19 cellular contexts compared by ENCODE assay signal in the genomic region with DNA sequence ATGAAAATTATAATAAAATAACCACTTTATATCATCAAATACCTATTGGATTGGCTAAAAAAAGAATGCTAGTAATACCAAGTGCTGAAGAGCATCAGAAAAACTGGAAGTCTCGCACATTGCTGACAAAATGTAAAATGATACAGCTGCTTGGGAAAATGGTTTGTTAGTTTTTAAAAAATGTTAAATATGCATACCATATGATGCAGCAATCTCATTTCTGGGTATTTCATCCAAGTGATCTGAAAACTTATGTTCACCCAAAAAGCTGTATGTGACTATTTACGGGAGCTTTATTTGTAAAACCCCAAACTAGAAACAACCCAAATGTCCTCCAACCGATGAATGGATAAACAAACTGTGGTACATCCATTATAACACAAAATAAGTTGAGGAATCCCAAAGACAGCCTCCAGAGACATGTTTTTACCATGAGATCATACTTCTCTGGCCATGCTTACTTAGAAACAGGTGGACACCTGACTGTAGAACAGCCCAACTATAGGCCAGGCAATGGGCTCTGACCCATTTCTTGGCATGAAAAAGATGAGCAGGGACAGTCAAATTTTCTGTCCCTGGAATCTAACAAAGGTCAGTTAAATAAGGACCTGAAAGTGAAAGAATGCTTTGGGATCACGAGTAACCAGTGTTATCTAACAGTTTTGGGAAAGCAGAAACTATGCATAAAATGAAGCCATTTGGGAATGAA. TPM values are rescaled to one million over a fixed set of nuclear protein-coding genes. Genes with fewer than 3 reads are reported as not detected.
DNase-seq lines count a peak whose midpoint lies in the region; ATAC-seq, FAIRE-seq and TF ChIP-seq lines count a peak whose summit lies in the region.
"Had no signal": no experiment of that assay in that cellular context is flagged by ENCODE, and none has a peak within 500 bp of the region (broad histone marks: within the 10 kb centered on the region; RNA-seq: fewer than 3 reads in every experiment).

No MANE protein-coding gene starts in this region.

- no peak overlapping the region for H4K5ac ChIP-seq in mesendoderm (ENCODE audit: low read length)

- peaks cover 3% of the 10 kb centered on the region for H3K4me1 Mint-ChIP-seq in astrocyte (ENCODE audit: low read depth, unreplicated experiment)
- H3K4me1 Mint-ChIP-seq in T-helper 2 cell treated with Interferon-gamma antibody and Interleukin-4, amounts not matched to agents 5 μg/mL and 100 μg/mL, for 36 hours (ENCODE audit: low read depth): no peaks in the 10 kb centered on the region
- H3K4me1 Mint-ChIP-seq: CD4-positive, CD25-positive, alpha-beta regulatory T cell had no signal

- H4K20me1 ChIP-seq in astrocyte (ENCODE audit: insufficient read depth, low read length): no peaks in the 10 kb centered on the region

- no peak overlapping the region for H2BK120ac ChIP-seq in mesendoderm (ENCODE audit: low read depth, low read length)

- no peak overlapping the region for H2AK5ac ChIP-seq in mesendoderm (ENCODE audit: low read length)

- H3K9ac ChIP-seq in astrocyte (ENCODE audit: low read length) (no peak overlapping the region), mesendoderm (ENCODE audit: low read length) (no peak overlapping the region)

- H3K79me2 ChIP-seq in astrocyte (ENCODE audit: insufficient read depth, low read length): no peaks in the 10 kb centered on the region
- no peaks in the 10 kb centered on the region for H3K79me2 ChIP-seq in mesendoderm (ENCODE audit: control insufficient read depth, insufficient read depth, low read length)

- peak overlapping the region; percentile 41 for H3K27ac Mint-ChIP-seq in astrocyte (ENCODE audit: unreplicated experiment)
- no peak overlapping the region for H3K27ac Mint-ChIP-seq in T-helper 2 cell treated with Interferon-gamma antibody and Interleukin-4, amounts not matched to agents 5 μg/mL and 100 μg/mL, for 36 hours
- H3K27ac Mint-ChIP-seq: CD4-positive, CD25-positive, alpha-beta regulatory T cell had no signal

- H3K4ac ChIP-seq in mesendoderm (ENCODE audit: low read depth, low read length): no peak overlapping the region

- TF ChIP-seq CTCF in astrocyte (IDR thresholded peaks at IDR 0.05; ENCODE audit: insufficient read depth, low read depth, low read length): no peak
- TF ChIP-seq CTCF in fibroblast of pulmonary artery (IDR thresholded peaks at IDR 0.05; ENCODE audit: low read length, missing control alignments): no peak

- H3K36me3 ChIP-seq in astrocyte (ENCODE audit: insufficient read depth, low read length) (no peaks in the 10 kb centered on the region), mesendoderm (ENCODE audit: control insufficient read depth, insufficient read depth, low read length) (no peaks in the 10 kb centered on the region)

- no peak overlapping the region for H3K18ac ChIP-seq in mesendoderm (ENCODE audit: low read length)

- H3K4me1 ChIP-seq in astrocyte (ENCODE audit: insufficient read depth, low read length) (no peaks in the 10 kb centered on the region), mesendoderm (ENCODE audit: control insufficient read depth, low read depth, low read length) (no peaks in the 10 kb centered on the region)

- H3K27me3 ChIP-seq in astrocyte (ENCODE audit: insufficient read depth, low read length) (no peaks in the 10 kb centered on the region), mesendoderm (ENCODE audit: insufficient read depth, low read length, poor library complexity) (no peaks in the 10 kb centered on the region)

- no peaks in the 10 kb centered on the region for H3K9me3 Mint-ChIP-seq in astrocyte (ENCODE audit: unreplicated experiment)
- no peaks in the 10 kb centered on the region for H3K9me3 Mint-ChIP-seq in T-helper 2 cell treated with Interferon-gamma antibody and Interleukin-4, amounts not matched to agents 5 μg/mL and 100 μg/mL, for 36 hours

- H3K36me3 Mint-ChIP-seq in astrocyte (ENCODE audit: low read depth, unreplicated experiment): no peaks in the 10 kb centered on the region
- H3K36me3 Mint-ChIP-seq in T-helper 2 cell treated with Interferon-gamma antibody and Interleukin-4, amounts not matched to agents 5 μg/mL and 100 μg/mL, for 36 hours (ENCODE audit: low read depth): no peaks in the 10 kb centered on the region
- H3K36me3 Mint-ChIP-seq: CD4-positive, CD25-positive, alpha-beta regulatory T cell had no signal

- H3K56ac ChIP-seq in mesendoderm (ENCODE audit: low read length): no peak overlapping the region

- FAIRE-seq in astrocyte (lab: Jason Lieb, UNC): peak; percentile 5
- FAIRE-seq: GM12891, HTR-8/SVneo had no signal

- no peak overlapping the region for H2AFZ ChIP-seq in astrocyte (ENCODE audit: low read depth, low read length)

- H3K4me3 Mint-ChIP-seq in astrocyte (ENCODE audit: unreplicated experiment): no peak overlapping the region
- H3K4me3 Mint-ChIP-seq in T-helper 2 cell treated with Interferon-gamma antibody and Interleukin-4, amounts not matched to agents 5 μg/mL and 100 μg/mL, for 36 hours: no peak overlapping the region
- H3K4me3 Mint-ChIP-seq: CD4-positive, CD25-positive, alpha-beta regulatory T cell had no signal

- H3K27ac ChIP-seq in astrocyte (ENCODE audit: low read depth, low read length): no peak overlapping the region
- H3K27ac ChIP-seq in mesendoderm (ENCODE audit: low read depth, low read length): no peak overlapping the region

- no peak overlapping the region for H3K4me3 ChIP-seq in astrocyte (ENCODE audit: insufficient read depth, low read depth, low read length)
- no peak overlapping the region for H3K4me3 ChIP-seq in fibroblast of pulmonary artery (replicated peaks; ENCODE audit: low read depth, low read length)
- H3K4me3 ChIP-seq in mesendoderm (ENCODE audit: low read length): no peak overlapping the region

- H3K9me3 ChIP-seq in astrocyte (ENCODE audit: insufficient read depth, low read depth, low read length): no peaks in the 10 kb centered on the region

- H3K23ac ChIP-seq in mesendoderm (ENCODE audit: low read length): no peak overlapping the region

- no peaks in the 10 kb centered on the region for H3K27me3 Mint-ChIP-seq in astrocyte (ENCODE audit: low read depth, unreplicated experiment)
- H3K27me3 Mint-ChIP-seq in T-helper 2 cell treated with Interferon-gamma antibody and Interleukin-4, amounts not matched to agents 5 μg/mL and 100 μg/mL, for 36 hours (ENCODE audit: low read depth): peaks cover 2% of the 10 kb centered on the region
- H3K27me3 Mint-ChIP-seq: CD4-positive, CD25-positive, alpha-beta regulatory T cell had no signal

- no peak overlapping the region for H2BK5ac ChIP-seq in mesendoderm (ENCODE audit: low read length)

- no peak overlapping the region for H3K4me2 ChIP-seq in astrocyte (ENCODE audit: low read length)
- H3K4me2 ChIP-seq in mesendoderm (ENCODE audit: low read length): no peak overlapping the region

- no peaks in the 10 kb centered on the region for H3K79me1 ChIP-seq in mesendoderm (ENCODE audit: low read length)

- no peak overlapping the region for H4K8ac ChIP-seq in mesendoderm (ENCODE audit: low read depth, low read length)

- DNase-seq in GM03348 (ENCODE audit: low spot score) (peak; percentile 1), astrocyte (ENCODE audit: low read depth) (peak; percentile 31), fibroblast of pulmonary artery (ENCODE audit: low read depth) (peak; percentile 7), mesendoderm (peak; percentile 22), NCI-H1417 treated with DMSO at 0.1 percent for 48 hours (lab: John Stamatoyannopoulos, UW) (no peak)
- no peak for DNase-seq in T-helper 2 cell treated with Interferon-gamma antibody and Interleukin-4, amounts not matched to agents 5 μg/mL and 100 μg/mL, for 36 hours (ENCODE audit: low spot score)
- DNase-seq: Calu3; CD4-positive, CD25-positive, alpha-beta regulatory T cell; GOT3; KBM-7; NCI-H1105; NCI-H187; NCI-H2171; NCI-H446 treated with DMSO at 0.1 percent for 48 hours; NCI-H774 had no signal

- H2BK15ac ChIP-seq in mesendoderm (replicated peaks; ENCODE audit: low read depth): no peak overlapping the region

- no CpG with 5 or more reads among the region's 4 CpGs for whole genome bisulfite sequencing in mesendoderm (ENCODE audit: extremely low coverage, insufficient coverage, low lambda C conversion rate)

- no peak for ATAC-seq in GM19023 (IDR thresholded peaks at IDR 0.05; ENCODE audit: unreplicated experiment)
- no peak for ATAC-seq in GM19324 (IDR thresholded peaks at IDR 0.05; ENCODE audit: low FRiP score, unreplicated experiment)

RNA-seq across cellular contexts. Expression of gene FAM120C, which starts 47.5 kb away (rescaled TPM):
- 6.0 and 6.9 TPM in 2 replicates for total RNA-seq in astrocyte
- polyA plus RNA-seq in mesendoderm (2013, experiment 1 of 2): 4.2 TPM
- 3.9 TPM for polyA plus RNA-seq in mesendoderm (2013, experiment 2 of 2)

Comparison
In these comparisons a context has a peak if more than half of its experiments do, and no peak if none do; other contexts are left out.
1. DNase-seq: peak in GM03348 (single experiment), astrocyte (single experiment), fibroblast of pulmonary artery (single experiment) and mesendoderm (single experiment); none in T-helper 2 cell treated with Interferon-gamma antibody and Interleukin-4, amounts not matched to agents 5 μg/mL and 100 μg/mL, for 36 hours (single experiment) and NCI-H1417 treated with DMSO at 0.1 percent for 48 hours (single experiment).